28 cellular contexts compared by ENCODE assay signal in genomic region chr18:4582677-4583076, GRCh38.
"Had no signal": no experiment of that assay in that cellular context is flagged by ENCODE, and none has a peak within 500 bp of the region (broad histone marks: within the 10 kb centered on the region; RNA-seq: fewer than 3 reads in every experiment).

No MANE protein-coding gene starts in this region.

- H3K27me3 Mint-ChIP-seq: stimulated activated memory B cell treated with anti-CD40 and anti-IgM and Interleukin-4, amounts not matched to agents 10 μg/mL and 1 μg/mL and 100 μg/mL, for 72 hours; stimulated activated naive B cell treated with anti-CD40 and anti-IgM and Interleukin-4, amounts not matched to agents 10 μg/mL and 1 μg/mL and 100 μg/mL, for 72 hours; stimulated activated naive CD8-positive, alpha-beta T cell treated with anti-CD3 and anti-CD28 coated beads, Interleukin-15, amount 100 ng/mL, for 72 hours; stimulated activated naive CD8-positive, alpha-beta T cell treated with anti-CD3 and anti-CD28 coated beads, Interleukin-15, Interleukin-2, amounts not matched to agents 100 ng/mL and 50 ng/mL, for 24 hours; type B pancreatic cell had no signal

- FAIRE-seq: urothelium cell line had no signal

- H3K9me3 Mint-ChIP-seq: type B pancreatic cell had no signal

- H3K4me1 ChIP-seq: stomach, suprapubic skin, testis, thyroid gland, tibial artery, tibial nerve, transverse colon, upper lobe of left lung, upper lobe of right lung, uterus, vagina had no signal

- H3K27ac ChIP-seq: stomach, suprapubic skin, testis, thoracic aorta, thyroid gland, tibial artery, tibial nerve, transverse colon, upper lobe of left lung, upper lobe of right lung, uterus, vagina had no signal

- H3K9me3 ChIP-seq: testis, thyroid gland, transverse colon, upper lobe of right lung, uterus, vagina had no signal

- DNase-seq: stimulated activated CD4-positive, alpha-beta T cell treated with anti-CD3 and anti-CD28 coated beads, Interleukin-2, amount 100 ng/mL, for 48 hours; stimulated activated CD4-positive, alpha-beta T cell treated with anti-CD3 and anti-CD28 coated beads, Interleukin-4, amount 100 ng/mL, for 1 hour; stimulated activated CD4-positive, alpha-beta T cell treated with anti-CD3 and anti-CD28 coated beads, Interleukin-4, amount 100 ng/mL, for 24 hours; stimulated activated CD4-positive, alpha-beta T cell treated with anti-CD3 and anti-CD28 coated beads, Interleukin-4, amount 100 ng/mL, for 4 hours; stimulated activated CD8-positive, alpha-beta memory T cell treated with anti-CD3 and anti-CD28 coated beads, Interleukin-4, amount 100 ng/mL, for 48 hours; stimulated activated naive B cell treated with anti-CD40 and anti-IgM and Interleukin-4, amounts not matched to agents 10 μg/mL and 1 μg/mL and 100 μg/mL, for 72 hours; stimulated activated naive CD4-positive, alpha-beta T cell; stimulated activated naive CD4-positive, alpha-beta T cell treated with Interleukin-2 at 50 U/mL for 16 hours; stimulated activated naive CD8-positive, alpha-beta T cell treated with anti-CD3 and anti-CD28 coated beads, Interleukin-15, amount 100 ng/mL, for 72 hours; stimulated activated naive CD8-positive, alpha-beta T cell treated with anti-CD3 and anti-CD28 coated beads, Interleukin-15, Interleukin-2, amounts not matched to agents 100 U/mL and 50 U/mL, for 24 hours; stomach; substantia nigra; testis; thyroid gland; tibial artery; transverse colon; upper lobe of left lung; upper lobe of right lung; uterus had no signal

- H3K36me3 Mint-ChIP-seq: stimulated activated effector memory CD8-positive, alpha-beta T cell treated with anti-CD3 and anti-CD28 coated beads, Interleukin-12 subunit alpha, Interleukin-12 subunit beta, amount 100 ng/mL, for 72 hours; stimulated activated memory B cell treated with anti-CD40 and anti-IgM and Interleukin-4, amounts not matched to agents 10 μg/mL and 1 μg/mL and 100 μg/mL, for 72 hours; stimulated activated naive B cell treated with anti-CD40 and anti-IgM and Interleukin-4, amounts not matched to agents 10 μg/mL and 1 μg/mL and 100 μg/mL, for 72 hours; type B pancreatic cell had no signal

- H3K4me3 Mint-ChIP-seq: stimulated activated effector memory CD8-positive, alpha-beta T cell treated with anti-CD3 and anti-CD28 coated beads, Interleukin-12 subunit alpha, Interleukin-12 subunit beta, amount 100 ng/mL, for 72 hours; stimulated activated memory B cell treated with anti-CD40 and anti-IgM and Interleukin-4, amounts not matched to agents 10 μg/mL and 1 μg/mL and 100 μg/mL, for 72 hours; stimulated activated naive B cell treated with anti-CD40 and anti-IgM and Interleukin-4, amounts not matched to agents 10 μg/mL and 1 μg/mL and 100 μg/mL, for 72 hours; stimulated activated naive CD8-positive, alpha-beta T cell treated with anti-CD3 and anti-CD28 coated beads, Interleukin-15, amount 100 ng/mL, for 72 hours; stimulated activated naive CD8-positive, alpha-beta T cell treated with anti-CD3 and anti-CD28 coated beads, Interleukin-15, Interleukin-2, amounts not matched to agents 100 ng/mL and 50 ng/mL, for 24 hours; type B pancreatic cell had no signal

- H3K4me1 Mint-ChIP-seq: stimulated activated effector memory CD8-positive, alpha-beta T cell treated with anti-CD3 and anti-CD28 coated beads, Interleukin-12 subunit alpha, Interleukin-12 subunit beta, amount 100 ng/mL, for 72 hours; stimulated activated memory B cell treated with anti-CD40 and anti-IgM and Interleukin-4, amounts not matched to agents 10 μg/mL and 1 μg/mL and 100 μg/mL, for 72 hours; stimulated activated naive B cell treated with anti-CD40 and anti-IgM and Interleukin-4, amounts not matched to agents 10 μg/mL and 1 μg/mL and 100 μg/mL, for 72 hours; stimulated activated naive CD8-positive, alpha-beta T cell treated with anti-CD3 and anti-CD28 coated beads, Interleukin-15, amount 100 ng/mL, for 72 hours had no signal

- ATAC-seq: stimulated activated effector memory CD8-positive, alpha-beta T cell treated with anti-CD3 and anti-CD28 coated beads, Interleukin-12 subunit alpha, Interleukin-12 subunit beta, amount 100 ng/mL, for 72 hours; stimulated activated memory B cell treated with anti-CD40 and anti-IgM and Interleukin-4, amounts not matched to agents 10 μg/mL and 1 μg/mL and 100 μg/mL, for 72 hours; stimulated activated naive B cell treated with anti-CD40 and anti-IgM and Interleukin-4, amounts not matched to agents 10 μg/mL and 1 μg/mL and 100 μg/mL, for 72 hours; stimulated activated naive CD8-positive, alpha-beta T cell treated with anti-CD3 and anti-CD28 coated beads, Interleukin-15, amount 100 ng/mL, for 72 hours; stimulated activated naive CD8-positive, alpha-beta T cell treated with anti-CD3 and anti-CD28 coated beads, Interleukin-15, Interleukin-2, amounts not matched to agents 100 U/mL and 50 U/mL, for 24 hours; upper lobe of right lung had no signal

- H3K36me3 ChIP-seq: stomach, suprapubic skin, thoracic aorta, thyroid gland, tibial artery, tibial nerve, transverse colon, upper lobe of left lung, upper lobe of right lung, uterus, vagina had no signal

- H3K4me3 ChIP-seq: stomach, suprapubic skin, testis, thoracic aorta, thyroid gland, tibial artery, tibial nerve, transverse colon, upper lobe of left lung, upper lobe of right lung, uterus, vagina had no signal

- H3K27ac Mint-ChIP-seq: stimulated activated effector memory CD8-positive, alpha-beta T cell treated with anti-CD3 and anti-CD28 coated beads, Interleukin-12 subunit alpha, Interleukin-12 subunit beta, amount 100 ng/mL, for 72 hours; stimulated activated memory B cell treated with anti-CD40 and anti-IgM and Interleukin-4, amounts not matched to agents 10 μg/mL and 1 μg/mL and 100 μg/mL, for 72 hours; stimulated activated naive B cell treated with anti-CD40 and anti-IgM and Interleukin-4, amounts not matched to agents 10 μg/mL and 1 μg/mL and 100 μg/mL, for 72 hours; stimulated activated naive CD8-positive, alpha-beta T cell treated with anti-CD3 and anti-CD28 coated beads, Interleukin-15, amount 100 ng/mL, for 72 hours; stimulated activated naive CD8-positive, alpha-beta T cell treated with anti-CD3 and anti-CD28 coated beads, Interleukin-15, Interleukin-2, amounts not matched to agents 100 ng/mL and 50 ng/mL, for 24 hours; type B pancreatic cell had no signal

- H3K27me3 ChIP-seq: stomach, suprapubic skin, testis, thyroid gland, tibial artery, tibial nerve, transverse colon, upper lobe of left lung, upper lobe of right lung, uterus, vagina had no signal
